Comparison of ENCODE assay signal across 1 cellular context in the genomic region with DNA sequence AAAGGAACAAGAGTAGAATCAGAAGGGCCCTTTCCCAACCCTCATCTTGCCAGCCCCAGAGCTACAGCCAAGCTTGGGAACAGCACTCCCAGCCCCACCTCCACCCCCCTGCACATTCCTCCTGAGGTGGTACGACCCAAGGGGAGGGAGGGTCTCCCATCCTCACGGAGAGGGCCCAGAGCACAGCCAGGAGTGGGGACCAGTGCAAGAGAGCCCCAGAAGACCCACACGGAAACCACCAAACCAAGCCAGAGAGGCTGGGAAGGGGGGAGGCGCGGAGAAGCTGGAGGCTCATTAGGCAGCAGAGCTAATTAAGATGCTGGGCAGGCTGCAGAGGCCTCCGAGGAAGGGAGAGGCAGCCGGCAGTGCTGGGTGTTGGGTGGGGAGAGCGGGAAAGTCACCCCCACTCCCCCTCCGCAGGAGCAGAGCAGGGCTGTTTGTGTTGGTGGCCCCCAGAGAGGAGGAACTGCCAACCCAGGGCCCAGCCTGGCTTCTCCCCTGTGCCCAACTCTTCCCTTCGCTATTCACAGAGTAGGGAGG.
A peak's percentile ranks its signal among the peaks of the same experiment; 100 is the strongest.
TF ChIP-seq lines count a peak whose summit lies in the region.

No MANE protein-coding gene starts in this region.

TF ChIP-seq in H1, 55 proteins besides CTCF, POLR2A, EP300 and RAD21:
- TF ChIP-seq JUND (IDR thresholded peaks at IDR 0.05; ENCODE audit: low read length), result peak; percentile 57; the same call in 1 of the 2 replicates
- TF ChIP-seq CHD1 (IDR thresholded peaks at IDR 0.05; ENCODE audit: low read depth, low read length), result peak; percentile 57; the same call in 1 of the 2 replicates
- no peak for TF ChIP-seq KDM5A (IDR thresholded peaks at IDR 0.05; ENCODE audit: low read length)
